ENCODE assay signal across 8 cellular contexts in genomic region chr4:99403380-99404194, GRCh38. TPM values are rescaled to one million over a fixed set of nuclear protein-coding genes. Genes with fewer than 3 reads are reported as not detected.
DNase-seq lines count a peak whose midpoint lies in the region; ATAC-seq and TF ChIP-seq lines count a peak whose summit lies in the region.
"Had no signal": no experiment of that assay in that cellular context is flagged by ENCODE, and none has a peak within 500 bp of the region (broad histone marks: within the 10 kb centered on the region; RNA-seq: fewer than 3 reads in every experiment).

No MANE protein-coding gene starts in this region.

- TF ChIP-seq EP300 in tibial nerve (IDR thresholded peaks at IDR 0.05) = peak in 1 of 2 donors; percentile 77

- peak overlapping the region; percentile 35 to 90 (median 80) for H3K27ac ChIP-seq in tibial nerve

- H3K9me3 ChIP-seq in tibial nerve = no peaks in the 10 kb centered on the region

- no peak for TF ChIP-seq POLR2A in tibial nerve (IDR thresholded peaks at IDR 0.05)

- DNase-seq in fibroblast of peridontal ligament (ENCODE audit: extremely low read depth) = peak; percentile 94
- DNase-seq in tibial nerve (ENCODE audit: low spot score in 2 of 2) = no peak
- no peak for DNase-seq in SK-N-DZ (ENCODE audit: low spot score)
- DNase-seq in NCI-H2227 treated with DMSO at 0.1 percent for 48 hours (lab: John Stamatoyannopoulos, UW) = no peak
- DNase-seq in SKM-1 (lab: John Stamatoyannopoulos, UW; ENCODE audit: unreplicated experiment) = no peak
- DNase-seq: central memory CD4-positive, alpha-beta T cell had no signal

- no peak overlapping the region for H3K4me3 ChIP-seq in tibial nerve

- 52 to 54% methylated on average over 5 of the region's 5 CpGs for WGBS in tibial nerve, 2 donors

- ATAC-seq in GM19463 (IDR thresholded peaks at IDR 0.05; ENCODE audit: unreplicated experiment) (peak; percentile 65), HG03139 (IDR thresholded peaks at IDR 0.05; ENCODE audit: unreplicated experiment) (peak; percentile 73)

- no peaks in the 10 kb centered on the region for H3K27me3 ChIP-seq in tibial nerve

- no peaks in the 10 kb centered on the region for H3K36me3 ChIP-seq in tibial nerve

- peaks cover 5 to 30% (median 14%) of the 10 kb centered on the region in 4 donors for H3K4me1 ChIP-seq in tibial nerve

- TF ChIP-seq CTCF in tibial nerve (IDR thresholded peaks at IDR 0.05) = no peak

RNA-seq across cellular contexts. Expression of gene ADH7, which starts 31.6 kb away (rescaled TPM):
- total RNA-seq in tibial nerve = not detected
- polyA plus RNA-seq in SK-N-DZ (2014; cell fraction: cytosol; rRNA removed) = not detected in 2 replicates
- not detected in 2 replicates for polyA plus RNA-seq in SK-N-DZ (2014; cell fraction: nucleus; rRNA removed)

RNA-seq across cellular contexts. Expression of gene ADH1C, which starts 51.0 kb away (rescaled TPM):
- total RNA-seq in tibial nerve = 100 to 1,000 TPM in 3 of 4 donors, 10 to 100 TPM in 1; 44.7 to 186 (median 151) TPM
- not detected in 2 replicates for polyA plus RNA-seq in SK-N-DZ (2014; cell fraction: cytosol; rRNA removed)
- not detected in 2 replicates for polyA plus RNA-seq in SK-N-DZ (2014; cell fraction: nucleus; rRNA removed)
